Comparison of ENCODE assay signal across 1 cellular context in the genomic region with DNA sequence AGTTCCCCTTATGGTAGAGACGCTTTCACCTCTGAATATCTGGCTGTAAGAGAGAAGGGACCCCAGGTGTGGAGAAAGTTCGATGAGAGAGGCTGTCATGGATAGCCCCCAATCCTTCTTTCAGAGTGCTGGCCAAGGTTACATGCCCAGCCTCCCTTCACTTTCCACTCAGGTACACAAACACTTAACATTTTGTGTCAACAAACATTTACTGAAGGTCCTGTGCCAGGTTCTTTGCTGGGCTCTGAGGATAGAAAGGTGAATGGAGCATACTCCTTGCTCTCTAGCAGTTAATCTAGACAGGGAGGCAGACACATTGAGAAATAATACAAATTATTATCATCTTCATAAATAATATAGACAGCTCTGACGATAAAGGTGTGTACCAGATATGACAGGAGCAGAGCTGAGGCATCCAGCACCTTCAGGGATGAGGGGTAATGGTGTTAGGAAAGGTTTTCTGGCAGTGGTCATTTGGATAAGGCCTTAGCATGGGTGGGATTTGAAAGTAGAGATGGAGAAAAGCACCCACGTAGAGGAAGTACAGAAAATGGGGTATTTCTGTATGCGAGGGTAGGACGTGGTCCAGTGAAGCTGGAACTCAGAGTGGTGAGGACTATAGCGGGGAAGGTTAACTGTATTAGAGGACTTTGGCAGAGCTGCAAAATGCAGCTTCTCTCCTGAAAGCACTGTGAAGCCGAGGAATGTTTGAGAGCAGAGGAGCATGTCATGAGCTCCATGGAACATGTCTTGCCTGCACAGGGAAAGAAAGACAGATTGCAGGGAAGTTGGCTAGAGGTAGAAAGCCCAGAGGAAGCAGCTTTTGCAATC.
A peak's percentile ranks its signal among the peaks of the same experiment; 100 is the strongest.
TF ChIP-seq lines count a peak whose summit lies in the region.

No MANE protein-coding gene starts in this region.

TF ChIP-seq in GM12878, 131 proteins besides CTCF, POLR2A, EP300 and RAD21:
- TF ChIP-seq E2F8 (IDR thresholded peaks at IDR 0.05; ENCODE audit: low read depth, partially characterized antibody) (no peak), LARP7 (IDR thresholded peaks at IDR 0.05) (no peak), NR2C1 (IDR thresholded peaks at IDR 0.05) (no peak), MTA3 (IDR thresholded peaks at IDR 0.05; ENCODE audit: borderline replicate concordance, low read length) (0 out of 2 replicates have a peak, but pooled peaks have one; percentile 5)
